In the genomic region with DNA sequence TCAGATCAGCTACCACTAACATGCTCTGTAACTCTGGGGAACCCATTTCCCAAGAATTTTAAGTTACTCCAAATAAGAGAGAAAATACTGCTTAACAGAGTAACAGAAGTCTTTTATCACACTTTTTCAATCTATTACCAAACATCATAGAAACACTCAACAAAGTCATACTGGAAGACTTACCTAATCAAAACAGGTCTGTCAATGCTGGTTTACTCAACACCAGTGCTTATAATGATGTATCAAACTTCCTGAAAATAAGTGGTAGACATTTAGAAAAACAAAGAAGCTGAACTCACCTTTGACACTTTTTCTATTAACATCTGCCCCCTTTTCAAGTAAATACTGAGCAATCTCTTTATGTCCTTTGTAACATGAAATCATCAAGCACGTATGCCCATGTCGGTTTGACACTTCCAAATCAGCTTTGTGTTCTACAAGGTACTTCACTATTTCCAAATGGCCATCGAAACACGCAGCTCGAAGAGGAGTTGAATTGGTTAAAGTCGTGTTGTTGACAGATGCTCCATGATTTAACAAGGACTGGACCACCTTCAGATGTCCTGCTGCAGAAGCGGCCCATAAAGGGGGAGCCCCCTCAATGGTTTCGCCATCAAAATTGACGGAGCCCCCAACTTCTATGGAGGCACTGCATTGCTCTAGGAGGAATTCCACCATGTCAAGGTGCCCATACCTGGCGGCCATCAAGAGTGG, we compare ENCODE assay signal across 8 cellular contexts. TPM values are rescaled to one million over a fixed set of nuclear protein-coding genes. Genes with fewer than 3 reads are reported as not detected.
A peak's percentile ranks its signal among the peaks of the same experiment; 100 is the strongest.
DNase-seq lines count a peak whose midpoint lies in the region; ATAC-seq lines count a peak whose summit lies in the region.

No MANE protein-coding gene starts in this region.

- peaks cover 30 to 70% (median 64%) of the 10 kb centered on the region in 4 donors for H3K4me1 Mint-ChIP-seq in naive thymus-derived CD8-positive, alpha-beta T cell

- H3K9ac ChIP-seq in BLaER1 treated with 17β-estradiol and CSF1 and Interleukin-3, amounts not matched to agents 10 nM and 100 nM: peak overlapping the region; percentile 96 to 99 (median 99)

- peaks cover 25 to 52% (median 46%) of the 10 kb centered on the region in 11 experiments for H3K9me3 ChIP-seq in BLaER1 treated with 17β-estradiol and CSF1 and Interleukin-3, amounts not matched to agents 10 nM and 100 nM (replicated peaks in 1 of 11)
- H3K9me3 ChIP-seq in KOPT-K1 (ENCODE audit: insufficient read depth, low read length, poor library complexity, severe bottlenecking): peaks cover 24% of the 10 kb centered on the region

- H3K27me3 ChIP-seq in BLaER1 treated with 17β-estradiol and CSF1 and Interleukin-3, amounts not matched to agents 10 nM and 100 nM: no peaks in the 10 kb centered on the region

- POLR2A ChIA-PET in naive thymus-derived CD8-positive, alpha-beta T cell (lab: Charles Lee): interaction anchor here (1.4 to 3.4 kb wide), 4 partner anchors 11 to 298 kb away, joined by 4 to 17 read pairs (median 10); partner anchors contain the start of genes AP3S1, ATG12, CCDC112 and TMED7

- ATAC-seq in naive thymus-derived CD8-positive, alpha-beta T cell: no peak
- no peak for ATAC-seq in GM21717 (IDR thresholded peaks at IDR 0.05; ENCODE audit: unreplicated experiment)

- H3K36me3 ChIP-seq in BLaER1 treated with 17β-estradiol and CSF1 and Interleukin-3, amounts not matched to agents 10 nM and 100 nM: peaks cover 38 to 62% (median 53%) of the 10 kb centered on the region in 11 experiments
- peaks cover 55% of the 10 kb centered on the region for H3K36me3 ChIP-seq in KOPT-K1 (ENCODE audit: insufficient read depth, low read length)

- H3K4me3 ChIP-seq in BLaER1 treated with 17β-estradiol and CSF1 and Interleukin-3, amounts not matched to agents 10 nM and 100 nM: peak overlapping the region; percentile 86 to 100 (median 96)

- peak overlapping the region; percentile 86 to 100 (median 98) for H3K4me2 ChIP-seq in BLaER1 treated with 17β-estradiol and CSF1 and Interleukin-3, amounts not matched to agents 10 nM and 100 nM

- DNase-seq in naive thymus-derived CD8-positive, alpha-beta T cell: no peak
- DNase-seq in NCI-H1694 treated with DMSO at 0.1 percent for 48 hours (lab: John Stamatoyannopoulos, UW) (no peak), T1000 (lab: John Stamatoyannopoulos, UW) (no peak), A172 (ENCODE audit: low spot score) (no peak)

- H3K4me3 Mint-ChIP-seq in naive thymus-derived CD8-positive, alpha-beta T cell: peak overlapping the region; percentile 90 to 100 (median 96)

- peaks cover 28 to 66% (median 58%) of the 10 kb centered on the region in 11 experiments for H4K20me1 ChIP-seq in BLaER1 treated with 17β-estradiol and CSF1 and Interleukin-3, amounts not matched to agents 10 nM and 100 nM

- no peaks in the 10 kb centered on the region for H3K27me3 Mint-ChIP-seq in naive thymus-derived CD8-positive, alpha-beta T cell

- peak overlapping the region in 6 of 10 donors; percentile 51 to 99 (median 76) for H3K27ac Mint-ChIP-seq in naive thymus-derived CD8-positive, alpha-beta T cell

- peaks cover 0 to 11% (median 3%) of the 10 kb centered on the region in 9 donors for H3K9me3 Mint-ChIP-seq in naive thymus-derived CD8-positive, alpha-beta T cell

- peaks cover 7 to 52% (median 24%) of the 10 kb centered on the region in 3 donors for H3K36me3 Mint-ChIP-seq in naive thymus-derived CD8-positive, alpha-beta T cell

- peaks cover 17 to 43% (median 31%) of the 10 kb centered on the region in 10 experiments for H3K4me1 ChIP-seq in BLaER1 treated with 17β-estradiol and CSF1 and Interleukin-3, amounts not matched to agents 10 nM and 100 nM

- peak overlapping the region in 10 of 11 experiments; percentile 95 to 98 (median 98); a peak in 19 of 22 replicates for H3K27ac ChIP-seq in BLaER1 treated with 17β-estradiol and CSF1 and Interleukin-3, amounts not matched to agents 10 nM and 100 nM
- H3K27ac ChIP-seq in KOPT-K1 (ENCODE audit: low read depth, low read length, poor library complexity, severe bottlenecking) (peak overlapping the region; percentile 87), cingulate gyrus (ENCODE audit: low read depth, low read length) (peak overlapping the region; percentile 93)

RNA-seq across cellular contexts. Expression of gene FEM1C, which starts 1.8 kb away (rescaled TPM):
- 10 to 100 TPM; 15.3 to 16.4 TPM for total RNA-seq in naive thymus-derived CD8-positive, alpha-beta T cell
- polyA plus RNA-seq in naive thymus-derived CD8-positive, alpha-beta T cell: 1 to 10 TPM; 1.8 to 2.9 (median 1.9) TPM
- total RNA-seq in A172 (2014; rRNA removed; shearing (Covaris generic)): 21.1 and 21.3 TPM in 2 replicates

RNA-seq across cellular contexts. Expression of gene TICAM2, which starts 59.5 kb away (rescaled TPM):
- 1 to 10 TPM in 1 of 2 experiments, not detected in 1; 1.5 TPM for total RNA-seq in naive thymus-derived CD8-positive, alpha-beta T cell
- polyA plus RNA-seq in naive thymus-derived CD8-positive, alpha-beta T cell: not detected
- total RNA-seq in A172 (2014; rRNA removed; shearing (Covaris generic)): 10.0 and 11.1 TPM in 2 replicates
